In the genomic region with DNA sequence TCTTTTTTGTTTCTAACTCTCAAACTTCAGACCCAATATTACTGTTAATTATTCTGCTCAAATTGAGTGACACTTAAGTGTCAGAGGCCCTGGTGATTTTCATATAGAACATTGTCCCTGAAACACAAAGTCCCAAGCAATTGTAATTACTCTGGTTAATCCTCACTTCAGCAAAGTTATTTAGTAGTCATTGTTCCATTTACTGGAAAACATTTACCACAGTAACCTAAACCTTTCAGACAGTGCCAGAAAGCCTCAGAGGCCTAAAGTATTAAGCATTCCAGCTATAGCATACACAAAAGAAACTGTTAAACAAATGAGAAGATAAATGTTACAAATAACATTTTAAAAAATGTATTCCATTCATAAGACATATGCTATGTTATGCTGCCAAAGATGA, we compare ENCODE assay signal across 9 cellular contexts.
"Had no signal": no experiment of that assay in that cellular context is flagged by ENCODE, and none has a peak within 500 bp of the region (broad histone marks: within the 10 kb centered on the region; RNA-seq: fewer than 3 reads in every experiment).

No MANE protein-coding gene starts in this region.

- H3K9me3 ChIP-seq: HAP-1 had no signal

- H3K4me1 Mint-ChIP-seq: IgD-negative memory B cell had no signal

- FAIRE-seq: HepG2 had no signal

- DNase-seq: GM23248, GOT3, H7, KBM-7 had no signal

- H3K4me3 Mint-ChIP-seq: IgD-negative memory B cell had no signal

- H3K27ac ChIP-seq: GM23248, HL-60 had no signal

- H3K27ac Mint-ChIP-seq: IgD-negative memory B cell had no signal

- H3K9ac ChIP-seq: GM23248 had no signal

- H3K27me3 Mint-ChIP-seq: IgD-negative memory B cell had no signal

- H3K4me3 ChIP-seq: GM23248, HAP-1 had no signal

- ATAC-seq: HCT116, HepG2 had no signal

- H3K36me3 ChIP-seq: HAP-1 had no signal
